ENCODE assay signal across 8 cellular contexts in the genomic region with DNA sequence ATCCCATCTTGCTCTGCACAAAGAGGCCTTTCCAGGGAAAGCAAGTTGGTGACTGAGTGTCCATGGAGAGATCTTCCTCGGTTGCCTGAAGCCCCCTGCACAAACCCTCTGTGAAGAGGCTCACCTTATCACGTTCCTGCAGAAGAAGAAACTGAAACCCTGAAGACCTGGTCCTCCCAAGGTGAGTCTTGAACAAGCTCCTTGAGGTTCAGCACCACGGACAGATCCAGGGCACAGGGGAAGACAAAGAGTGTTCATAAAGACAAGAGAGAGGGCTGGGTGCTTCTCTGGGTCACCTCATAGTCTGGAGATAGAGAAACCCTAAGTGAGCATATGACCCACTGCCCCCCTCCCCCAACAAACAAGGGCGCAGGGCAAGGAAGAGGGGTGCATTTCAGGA. TPM values are rescaled to one million over a fixed set of nuclear protein-coding genes. Genes with fewer than 3 reads are reported as not detected.
DNase-seq lines count a peak whose midpoint lies in the region; ATAC-seq and TF ChIP-seq lines count a peak whose summit lies in the region.

No MANE protein-coding gene starts in this region.

- no peaks in the 10 kb centered on the region for H3K36me3 ChIP-seq in aorta (ENCODE audit: control insufficient read depth in 1 of 2, insufficient read depth in 2 of 2, low read length in 1 of 2)

- no peak overlapping the region for H3K27ac Mint-ChIP-seq in HFFc6

- H3K27me3 ChIP-seq in AG04450 (ENCODE audit: control insufficient read depth, insufficient read depth, low read length) (peaks cover 7% of the 10 kb centered on the region), aorta (ENCODE audit: control insufficient read depth in 1 of 2, insufficient read depth in 2 of 2, low read length in 1 of 2) (no peaks in the 10 kb centered on the region)

- H3K4me1 ChIP-seq in aorta (ENCODE audit: control insufficient read depth in 1 of 2, insufficient read depth in 2 of 2, low read length in 2 of 2): no peaks in the 10 kb centered on the region

- DNase-seq in AG04450 (ENCODE audit: low read depth, low spot score) (peak; percentile 10), HFFc6 (peak; percentile 11), fibroblast of peridontal ligament (ENCODE audit: extremely low read depth) (peak; percentile 62), NCI-H2081 (lab: John Stamatoyannopoulos, UW) (no peak), aorta (no peak)
- peak; percentile 44 for DNase-seq in activated CD4-positive, alpha-beta T cell treated with anti-CD3 and anti-CD28 coated beads, Interleukin-2, amount 50 U/mL, for 1 hour
- peak; percentile 6 to 34 for DNase-seq in stimulated activated CD4-positive, alpha-beta T cell treated with anti-CD3 and anti-CD28 coated beads, Interleukin-4, amount 100 ng/mL, for 4 hours

- no peaks in the 10 kb centered on the region; the same call in 1 of the 2 replicates for H3K9me3 ChIP-seq in AG04450 (ENCODE audit: control insufficient read depth, insufficient read depth, low read length)
- no peaks in the 10 kb centered on the region for H3K9me3 ChIP-seq in aorta (ENCODE audit: control insufficient read depth, low read length)

- 16 to 23% methylated on average over 4 of the region's 4 CpGs for WGBS in aorta, 2 donors

- no peak overlapping the region for H3K4me3 ChIP-seq in AG04450 (ENCODE audit: low read depth, low read length)
- H3K4me3 ChIP-seq in aorta (ENCODE audit: low read length in 2 of 2): no peak overlapping the region

- H3K27me3 Mint-ChIP-seq in HFFc6 (ENCODE audit: insufficient read depth): peaks cover 37% of the 10 kb centered on the region

- no peaks in the 10 kb centered on the region for H3K36me3 Mint-ChIP-seq in HFFc6 (ENCODE audit: low read depth)

- H3K27ac ChIP-seq in AG04450 (ENCODE audit: low read depth, low read length) (no peak overlapping the region), aorta (ENCODE audit: low read depth in 1 of 2, low read length in 2 of 2) (no peak overlapping the region)

- no peak overlapping the region for H3K4me3 Mint-ChIP-seq in HFFc6

- CTCF ChIA-PET in AG04450 (lab: Charles Lee): interaction anchor here (2.4 kb wide), 1 partner anchor 22 kb away, joined by 9 read pairs; the partner anchor contains the start of gene TBC1D21

- POLR2A ChIA-PET in AG04450 (lab: Yijun Ruan, JAX): no interaction called here

- TF ChIP-seq CTCF in AG04450 (IDR thresholded peaks at IDR 0.05; ENCODE audit: low read depth, low read length) (no peak), HFFc6 (IDR thresholded peaks at IDR 0.05) (no peak)

- ATAC-seq in aorta (ENCODE audit: low FRiP score) (no peak), GM19395 (IDR thresholded peaks at IDR 0.05; ENCODE audit: unreplicated experiment) (no peak)

- H3K9me3 Mint-ChIP-seq in HFFc6: no peaks in the 10 kb centered on the region

- intact Hi-C loops in aorta (cut with DNase I): no loop called here

- H3K4me1 Mint-ChIP-seq in HFFc6 (ENCODE audit: low read depth): no peaks in the 10 kb centered on the region

RNA-seq across cellular contexts. Expression of gene TBC1D21, which starts 21.7 kb away (rescaled TPM):
- polyA plus RNA-seq in AG04450 (2011; rRNA removed) (not detected in 2 replicates), aorta (not detected)
- not detected in 2 replicates for polyA minus RNA-seq in AG04450 (2011; rRNA and poly(A)+ RNA removed)
- not detected for total RNA-seq in HFFc6 (2021; fragmentation: NEBNext Ultra II Directional; extraction: Animal tissue kit (Norgen Biotek cat#: 25700))
- not detected for total RNA-seq in aorta

Comparison
In these comparisons a context has a peak if more than half of its experiments do, and no peak if none do; other contexts are left out.
1. DNase-seq: peak in AG04450 (single experiment), HFFc6 (single experiment), activated CD4-positive, alpha-beta T cell treated with anti-CD3 and anti-CD28 coated beads, Interleukin-2, amount 50 U/mL, for 1 hour (single experiment), fibroblast of peridontal ligament (single experiment) and stimulated activated CD4-positive, alpha-beta T cell treated with anti-CD3 and anti-CD28 coated beads, Interleukin-4, amount 100 ng/mL, for 4 hours (2 of 2); none in NCI-H2081 (0 of 2) and aorta (0 of 2).